1 cellular context compared by ENCODE assay signal in genomic region chr14:52694761-52695480, GRCh38.
TF ChIP-seq lines count a peak whose summit lies in the region.

No MANE protein-coding gene starts in this region.

TF ChIP-seq in A549, 52 proteins besides CTCF, POLR2A, EP300 and RAD21 (continued from another document):
- TF ChIP-seq ELK1 (IDR thresholded peaks at IDR 0.05; ENCODE audit: low read depth, low read length) (no peak), CHD2 (IDR thresholded peaks at IDR 0.05; ENCODE audit: low read length, partially characterized antibody) (no peak), GATA3 (IDR thresholded peaks at IDR 0.05; ENCODE audit: borderline replicate concordance) (peak; percentile 23; the same call in 1 of the 2 replicates), CBX8 (IDR thresholded peaks at IDR 0.05) (no peak), RARB (CRISPR knock-in tag; IDR thresholded peaks at IDR 0.05) (no peak), HOXA7 (CRISPR knock-in tag; IDR thresholded peaks at IDR 0.05) (no peak)
TF ChIP-seq in A549: peak in this region for 3.
